ENCODE assay signal across 8 cellular contexts in the genomic region with DNA sequence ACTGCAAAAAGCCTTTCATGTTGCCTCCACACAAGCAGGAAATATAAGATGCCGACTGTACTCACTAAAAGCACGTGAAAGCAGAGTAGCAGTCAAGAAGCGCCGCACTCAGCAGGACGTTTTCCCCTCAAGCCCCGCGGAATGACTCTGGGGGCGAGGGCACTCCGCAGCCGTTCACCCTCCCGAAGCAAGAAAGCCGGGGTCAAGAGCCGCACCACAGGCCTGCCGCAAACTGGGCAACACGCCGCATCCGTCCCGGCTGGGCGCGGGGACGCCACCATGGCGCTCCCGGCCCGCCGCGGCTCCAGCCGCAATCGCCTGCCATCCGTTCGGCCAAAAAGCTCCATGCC. TPM values are rescaled to one million over a fixed set of nuclear protein-coding genes. Genes with fewer than 3 reads are reported as not detected.
DNase-seq lines count a peak whose midpoint lies in the region; ATAC-seq and TF ChIP-seq lines count a peak whose summit lies in the region.

No MANE protein-coding gene starts in this region.

- H3K4me3 ChIP-seq in CD8-positive, alpha-beta T cell (ENCODE audit: low read depth, low read length) = peak overlapping the region; percentile 90
- H3K4me3 ChIP-seq in fibroblast of pulmonary artery (replicated peaks; ENCODE audit: low read depth, low read length) (peak overlapping the region; percentile 73), neutrophil (ENCODE audit: low read depth in 1 of 2, low read length in 1 of 2) (peak overlapping the region; percentile 93 to 94)

- H3K36me3 ChIP-seq in CD8-positive, alpha-beta T cell (ENCODE audit: insufficient read depth, low read length) = peaks cover 29% of the 10 kb centered on the region
- peaks cover 40% of the 10 kb centered on the region for H3K36me3 ChIP-seq in neutrophil

- DNase-seq in CD8-positive, alpha-beta T cell = peak in 3 of 7 experiments; percentile 37 to 53 (median 51)
- no peak for DNase-seq in activated B cell treated with CpG ODN at 0.5 μM for 24 hours
- peak; percentile 35 for DNase-seq in fibroblast of pulmonary artery (ENCODE audit: low read depth)
- no peak for DNase-seq in NCI-H1694 treated with DMSO at 0.1 percent for 48 hours (lab: John Stamatoyannopoulos, UW)
- no peak for DNase-seq in NCI-H1436 treated with DMSO at 0.1 percent for 48 hours (lab: John Stamatoyannopoulos, UW)

- H3K36me3 Mint-ChIP-seq in CD8-positive, alpha-beta T cell = peaks cover 53% of the 10 kb centered on the region
- peaks cover 58% of the 10 kb centered on the region for H3K36me3 Mint-ChIP-seq in activated B cell treated with CpG ODN at 0.5 μM for 24 hours (ENCODE audit: low read depth)

- ATAC-seq in CD8-positive, alpha-beta T cell = peak; percentile 49
- ATAC-seq in GM19455 (IDR thresholded peaks at IDR 0.05; ENCODE audit: unreplicated experiment) (peak; percentile 53), HG03457 (IDR thresholded peaks at IDR 0.05; ENCODE audit: unreplicated experiment) (peak; percentile 28), activated B cell treated with CpG ODN at 0.5 μM for 24 hours (ENCODE audit: low read depth) (peak; percentile 37)

- no peak for TF ChIP-seq CTCF in CD8-positive, alpha-beta T cell (IDR thresholded peaks at IDR 0.05)
- TF ChIP-seq CTCF in activated B cell treated with CpG ODN at 0.5 μM for 24 hours (IDR thresholded peaks at IDR 0.05) = no peak
- no peak for TF ChIP-seq CTCF in fibroblast of pulmonary artery (IDR thresholded peaks at IDR 0.05; ENCODE audit: low read length, missing control alignments)
- TF ChIP-seq CTCF in neutrophil (IDR thresholded peaks at IDR 0.05) = no peak

- no peaks in the 10 kb centered on the region for H3K27me3 ChIP-seq in CD8-positive, alpha-beta T cell (ENCODE audit: insufficient read depth, low read length)
- H3K27me3 ChIP-seq in neutrophil = no peaks in the 10 kb centered on the region

- peaks cover 29% of the 10 kb centered on the region for H3K4me1 ChIP-seq in CD8-positive, alpha-beta T cell (ENCODE audit: insufficient read depth, low read length)
- peaks cover 19 to 22% of the 10 kb centered on the region in 2 experiments for H3K4me1 ChIP-seq in neutrophil (ENCODE audit: control insufficient read depth in 1 of 2, insufficient read depth in 1 of 2, low read depth in 1 of 2, low read length in 1 of 2)

- intact Hi-C loops in CD8-positive, alpha-beta T cell (cut with DNase I, micrococcal nuclease) = loop anchor here (1.0 to 5.0 kb wide), 11 partner anchors 29 to 1648 kb away; partner anchors contain the start of genes HAUS6 (in 2 of the 2), RRAGA (in 2 of the 2) and DENND4C (in 1 of the 2)
- intact Hi-C loops in activated B cell treated with CpG ODN at 0.5 μM for 24 hours (cut with micrococcal nuclease) = loop anchor here (1.0 to 5.0 kb wide), 8 partner anchors 29 to 330 kb away; partner anchors contain the start of genes DENND4C, HAUS6, PLIN2 and RRAGA

- H3K27me3 Mint-ChIP-seq in CD8-positive, alpha-beta T cell (ENCODE audit: low read depth) = no peaks in the 10 kb centered on the region
- no peaks in the 10 kb centered on the region for H3K27me3 Mint-ChIP-seq in activated B cell treated with CpG ODN at 0.5 μM for 24 hours

- POLR2A ChIA-PET in CD8-positive, alpha-beta T cell (lab: Charles Lee) = interaction anchor here (0.8 to 1.9 kb wide), 17 partner anchors 9 to 331 kb away, joined by 3 to 17 read pairs (median 4); partner anchors contain the start of genes ACER2, DENND4C and RRAGA
- POLR2A ChIA-PET in activated B cell treated with CpG ODN at 0.5 μM for 24 hours (lab: Charles Lee) = interaction anchor here (0.6 to 2.3 kb wide), 21 partner anchors 9 to 330 kb away, joined by 3 to 31 read pairs (median 6); partner anchors contain the start of genes ACER2, DENND4C and RRAGA

- peaks cover 40% of the 10 kb centered on the region for H3K4me1 Mint-ChIP-seq in CD8-positive, alpha-beta T cell (ENCODE audit: low read depth)
- peaks cover 49% of the 10 kb centered on the region for H3K4me1 Mint-ChIP-seq in activated B cell treated with CpG ODN at 0.5 μM for 24 hours

- no peaks in the 10 kb centered on the region for H3K9me3 ChIP-seq in CD8-positive, alpha-beta T cell (ENCODE audit: low read length)
- H3K9me3 ChIP-seq in neutrophil = no peaks in the 10 kb centered on the region

- H3K9me3 Mint-ChIP-seq in CD8-positive, alpha-beta T cell = no peaks in the 10 kb centered on the region
- no peaks in the 10 kb centered on the region for H3K9me3 Mint-ChIP-seq in activated B cell treated with CpG ODN at 0.5 μM for 24 hours

- H3K27ac ChIP-seq in CD8-positive, alpha-beta T cell (ENCODE audit: low read depth, low read length) = peak overlapping the region; percentile 85
- peak overlapping the region; percentile 86 for H3K27ac ChIP-seq in neutrophil

- CTCF ChIA-PET in CD8-positive, alpha-beta T cell (lab: Charles Lee) = interaction anchor here (0.6 to 1.5 kb wide), 3 partner anchors 33 to 85 kb away, joined by 3 to 5 read pairs (median 3); no protein-coding TSS in a partner anchor
- CTCF ChIA-PET in activated B cell treated with CpG ODN at 0.5 μM for 24 hours (lab: Charles Lee) = interaction anchor here (0.6 to 2.0 kb wide), 2 partner anchors 78 to 85 kb away, joined by 4 to 7 read pairs; no protein-coding TSS in a partner anchor

- H3K27ac Mint-ChIP-seq in CD8-positive, alpha-beta T cell = peak overlapping the region; percentile 98
- peak overlapping the region; percentile 99 for H3K27ac Mint-ChIP-seq in activated B cell treated with CpG ODN at 0.5 μM for 24 hours

- H3K4me3 Mint-ChIP-seq in CD8-positive, alpha-beta T cell = peak overlapping the region; percentile 95
- H3K4me3 Mint-ChIP-seq in activated B cell treated with CpG ODN at 0.5 μM for 24 hours = peak overlapping the region; percentile 100

RNA-seq across cellular contexts. Expression of gene RPS6, which starts 0.4 kb away (rescaled TPM):
- 1,000 to 10,000 TPM; 4,631 to 4,695 TPM for total RNA-seq in CD8-positive, alpha-beta T cell
- 3,975 and 4,622 TPM in 2 replicates for total RNA-seq in activated B cell treated with CpG ODN at 0.5 μM for 24 hours

RNA-seq across cellular contexts. Expression of gene ACER2, which starts 29.1 kb away (rescaled TPM):
- total RNA-seq in CD8-positive, alpha-beta T cell = 1 to 10 TPM in 1 of 2 experiments, under 1 TPM in 1; 0.62 to 1.2 TPM
- 1.4 and 2.0 TPM in 2 replicates for total RNA-seq in activated B cell treated with CpG ODN at 0.5 μM for 24 hours
